In the genomic region with DNA sequence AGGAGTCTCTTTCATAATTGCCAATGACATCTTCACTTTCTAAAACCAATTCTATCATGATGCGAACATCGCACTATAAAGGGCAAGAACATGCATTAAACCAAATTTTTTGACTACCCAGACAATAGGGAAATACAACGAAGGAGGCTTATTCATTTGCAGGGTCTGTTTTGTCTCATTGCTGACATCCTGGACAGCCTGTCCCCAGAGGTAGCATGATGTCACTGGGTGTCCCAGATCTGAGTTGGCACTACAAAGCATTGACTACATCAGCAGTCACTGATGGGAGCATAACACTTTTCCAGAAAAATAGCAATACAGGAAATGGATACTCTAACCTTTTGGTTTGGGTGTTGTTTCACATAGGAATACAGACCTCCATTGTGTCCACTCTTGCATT, we compare ENCODE assay signal across 15 cellular contexts.
DNase-seq lines count a peak whose midpoint lies in the region; ATAC-seq and TF ChIP-seq lines count a peak whose summit lies in the region.
"Had no signal": no experiment of that assay in that cellular context is flagged by ENCODE, and none has a peak within 500 bp of the region (broad histone marks: within the 10 kb centered on the region; RNA-seq: fewer than 3 reads in every experiment).

No MANE protein-coding gene starts in this region.

- no peak overlapping the region for H3K27ac ChIP-seq in heart left ventricle
- no peak overlapping the region for H3K27ac ChIP-seq in right atrium auricular region
- no peak overlapping the region for H3K27ac ChIP-seq in BLaER1
- H3K27ac ChIP-seq: 22Rv1, A549, C4-2B had no signal

- H3K9me3 ChIP-seq in heart left ventricle (peaks cover 0 to 14% (median 0%) of the 10 kb centered on the region in 12 donors), right atrium auricular region (no peaks in the 10 kb centered on the region), BLaER1 (peaks cover 9% of the 10 kb centered on the region)
- H3K9me3 ChIP-seq: A549 had no signal

- H3K9ac ChIP-seq in BLaER1, result no peak overlapping the region

- H3K27me3 ChIP-seq in heart left ventricle, result no peaks in the 10 kb centered on the region
- H3K27me3 ChIP-seq in right atrium auricular region, result no peaks in the 10 kb centered on the region
- no peaks in the 10 kb centered on the region for H3K27me3 ChIP-seq in BLaER1

- peak overlapping the region; percentile 13; the same call in 1 of the 2 replicates for H3K4me2 ChIP-seq in BLaER1
- H3K4me2 ChIP-seq: A549 had no signal

- intact Hi-C loops in heart left ventricle (cut with DNase I), result no loop called here

- no peak for DNase-seq in heart left ventricle
- no peak for DNase-seq in right atrium auricular region (ENCODE audit: low spot score)
- peak; percentile 45 for DNase-seq in SK-N-DZ (ENCODE audit: low spot score)
- DNase-seq in activated naive CD4-positive, alpha-beta T cell (lab: John Stamatoyannopoulos, UW), result no peak
- DNase-seq: AML-193; Caco-2; Calu3; CD4-positive, alpha-beta T cell; CD8-positive, alpha-beta T cell; DMS79 treated with DMSO at 0.1 percent for 48 hours; GF-D8 had no signal

- H3K4me1 ChIP-seq in heart left ventricle (no peaks in the 10 kb centered on the region), right atrium auricular region (no peaks in the 10 kb centered on the region), BLaER1 (peaks cover 13% of the 10 kb centered on the region)
- H3K4me1 ChIP-seq: A549, Caco-2 had no signal

- peak; percentile 54 to 77 (median 71) for ATAC-seq in heart left ventricle
- ATAC-seq: A549; CD8-positive, alpha-beta T cell had no signal

- no peaks in the 10 kb centered on the region for H4K20me1 ChIP-seq in BLaER1

- TF ChIP-seq POLR2A in heart left ventricle (IDR thresholded peaks at IDR 0.05), result no peak

- TF ChIP-seq CTCF in heart left ventricle (IDR thresholded peaks at IDR 0.05) (no peak), right atrium auricular region (IDR thresholded peaks at IDR 0.05) (no peak)

- WGBS in heart left ventricle, 4 donors, result 60 to 71% (median 65%) methylated on average over 3 of the region's 3 CpGs

- no peak overlapping the region for H3K4me3 ChIP-seq in heart left ventricle
- no peak overlapping the region for H3K4me3 ChIP-seq in right atrium auricular region
- H3K4me3 ChIP-seq in BLaER1, result no peak overlapping the region
- H3K4me3 ChIP-seq: A549 had no signal

- no peaks in the 10 kb centered on the region for H3K36me3 ChIP-seq in heart left ventricle
- H3K36me3 ChIP-seq in right atrium auricular region, result no peaks in the 10 kb centered on the region
- H3K36me3 ChIP-seq in BLaER1, result no peaks in the 10 kb centered on the region
